ENCODE assay signal across 10 cellular contexts in genomic region chr14:100709252-100709955, GRCh38. TPM values are rescaled to one million over a fixed set of nuclear protein-coding genes. Genes with fewer than 3 reads are reported as not detected.
DNase-seq lines count a peak whose midpoint lies in the region; ATAC-seq and TF ChIP-seq lines count a peak whose summit lies in the region.
"Had no signal": no experiment of that assay in that cellular context is flagged by ENCODE, and none has a peak within 500 bp of the region (broad histone marks: within the 10 kb centered on the region; RNA-seq: fewer than 3 reads in every experiment).

No MANE protein-coding gene starts in this region.

- H3K27ac ChIP-seq in breast epithelium = no peak overlapping the region
- H3K27ac ChIP-seq in upper lobe of right lung = no peak overlapping the region

- H3K9me3 ChIP-seq in breast epithelium (no peaks in the 10 kb centered on the region), upper lobe of right lung (no peaks in the 10 kb centered on the region)

- H3K27me3 Mint-ChIP-seq in MCF 10A (ENCODE audit: insufficient read depth, unreplicated experiment) = peaks cover 11% of the 10 kb centered on the region

- H3K36me3 ChIP-seq in breast epithelium (no peaks in the 10 kb centered on the region), upper lobe of right lung (no peaks in the 10 kb centered on the region)

- DNase-seq in T47D (ENCODE audit: low read depth in 1 of 2, low spot score in 1 of 2) (peak; percentile 44 to 59), MCF 10A (ENCODE audit: unreplicated experiment) (no peak), breast epithelium (ENCODE audit: low spot score in 2 of 2) (peak in 1 of 2 donors; percentile 22), left kidney (ENCODE audit: low read depth, low spot score) (peak; percentile 87), upper lobe of right lung (no peak), ureter (ENCODE audit: low spot score) (no peak)
- DNase-seq: foreskin melanocyte, T-helper 2 cell had no signal

- no TSS peak for BruUV-seq in MCF 10A (replicated peaks; lab: Mats Ljungman, UMichigan)

- H3K9me3 Mint-ChIP-seq in MCF 10A (ENCODE audit: unreplicated experiment) = no peaks in the 10 kb centered on the region

- TF ChIP-seq CTCF in MCF 10A (IDR thresholded peaks at IDR 0.05; ENCODE audit: unreplicated experiment) (no peak), breast epithelium (IDR thresholded peaks at IDR 0.05) (peak in 1 of 3 donors; percentile 21), upper lobe of right lung (IDR thresholded peaks at IDR 0.05) (peak; percentile 59)

- intact Hi-C loops in MCF 10A (cut with micrococcal nuclease) = no loop called here
- intact Hi-C loops in breast epithelium (cut with DNase I; ENCODE audit: low total_unique reads) = no loop called here
- intact Hi-C loops in upper lobe of right lung (cut with DNase I) = no loop called here

- no peak overlapping the region for H3K27ac Mint-ChIP-seq in MCF 10A (ENCODE audit: low read depth, unreplicated experiment)

- H3K4me3 ChIP-seq in breast epithelium (peak overlapping the region; percentile 7 to 52 (median 28)), upper lobe of right lung (no peak overlapping the region)

- H3K4me1 Mint-ChIP-seq in MCF 10A (ENCODE audit: insufficient read depth, unreplicated experiment) = peaks cover 5% of the 10 kb centered on the region

- H3K4me1 ChIP-seq in breast epithelium (peaks cover 0 to 3% of the 10 kb centered on the region in 2 donors), upper lobe of right lung (peaks cover 3% of the 10 kb centered on the region)

- H3K27me3 ChIP-seq in breast epithelium (peaks cover 0 to 20% of the 10 kb centered on the region in 2 donors), upper lobe of right lung (peaks cover 14% of the 10 kb centered on the region)

- in situ Hi-C loops in T47D (cut with HindIII; ENCODE audit: low pct_unique_long_range_greater_than_20kb, low sequenced_read_pairs) = no loop called here

- no peaks in the 10 kb centered on the region for H3K36me3 Mint-ChIP-seq in MCF 10A (ENCODE audit: insufficient read depth, unreplicated experiment)

- CTCF ChIA-PET in MCF 10A (lab: Yijun Ruan, JAX) = no interaction called here

- H3K4me3 Mint-ChIP-seq in MCF 10A (ENCODE audit: unreplicated experiment) = no peak overlapping the region

- POLR2A ChIA-PET in MCF 10A (lab: Yijun Ruan, JAX) = no interaction called here

- ATAC-seq in upper lobe of right lung (peak; percentile 41), GM21390 (IDR thresholded peaks at IDR 0.05; ENCODE audit: unreplicated experiment) (no peak), GM19328 (IDR thresholded peaks at IDR 0.05; ENCODE audit: unreplicated experiment) (no peak)

- no peak for TF ChIP-seq POLR2A in breast epithelium (IDR thresholded peaks at IDR 0.05)

RNA-seq across cellular contexts. Expression of gene DLK1, which starts 17.3 kb away (rescaled TPM):
- total RNA-seq in MCF 10A (2022) (not detected in 2 replicates), breast epithelium (1 to 10 TPM in 2 of 3 donors, not detected in 1; 1.2 to 5.2 TPM), upper lobe of right lung (not detected), ureter (0.39 TPM)

Comparison
In these comparisons a context has a peak if more than half of its experiments do, and no peak if none do; other contexts are left out.
1. DNase-seq: peak in T47D (2 of 2) and left kidney (single experiment); none in MCF 10A (single experiment), upper lobe of right lung (single experiment) and ureter (single experiment).